ENCODE assay signal across 8 cellular contexts in the genomic region with DNA sequence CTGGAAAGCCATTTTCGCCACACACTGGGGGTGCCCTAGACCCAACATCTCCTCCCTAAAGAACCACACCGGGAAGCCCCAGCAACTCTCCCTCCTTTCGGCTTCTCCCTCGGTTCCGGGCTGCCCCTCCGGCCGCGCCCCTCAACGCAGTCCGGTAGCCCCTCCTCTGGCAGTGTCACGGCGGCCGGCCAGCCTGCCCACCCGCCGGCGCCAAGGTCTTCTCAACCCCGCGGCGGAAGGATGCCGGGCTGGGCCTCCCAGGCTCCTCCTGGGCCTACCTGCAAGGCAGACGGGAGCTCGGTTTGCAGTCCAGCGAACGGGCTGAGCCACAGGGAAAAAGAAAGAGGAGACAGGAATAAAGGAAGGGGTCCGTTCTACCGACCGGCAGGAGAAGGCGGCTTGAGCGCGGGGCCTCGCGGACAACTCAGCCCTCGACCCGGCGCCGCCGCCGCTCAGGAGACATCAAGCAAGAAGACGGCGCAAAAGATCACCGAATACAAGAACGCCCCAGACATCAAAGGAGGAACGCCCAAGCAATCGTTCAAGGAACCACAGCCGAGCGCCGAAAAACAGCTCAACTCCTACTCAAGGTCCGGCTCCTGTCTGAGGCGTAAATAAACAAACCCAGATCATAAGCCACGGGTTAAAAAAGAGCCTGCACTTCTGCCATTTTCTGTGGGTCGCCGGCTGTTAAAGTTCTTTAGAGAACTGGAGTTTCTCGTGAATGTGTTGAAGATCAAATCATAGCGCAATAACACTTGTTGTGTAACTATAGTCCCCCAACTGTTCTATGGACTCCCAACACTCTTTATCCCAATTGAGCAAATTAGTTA. TPM values are rescaled to one million over a fixed set of nuclear protein-coding genes. Genes with fewer than 3 reads are reported as not detected.
A peak's percentile ranks its signal among the peaks of the same experiment; 100 is the strongest.
DNase-seq lines count a peak whose midpoint lies in the region; ATAC-seq and TF ChIP-seq lines count a peak whose summit lies in the region.

A gene with protein sequence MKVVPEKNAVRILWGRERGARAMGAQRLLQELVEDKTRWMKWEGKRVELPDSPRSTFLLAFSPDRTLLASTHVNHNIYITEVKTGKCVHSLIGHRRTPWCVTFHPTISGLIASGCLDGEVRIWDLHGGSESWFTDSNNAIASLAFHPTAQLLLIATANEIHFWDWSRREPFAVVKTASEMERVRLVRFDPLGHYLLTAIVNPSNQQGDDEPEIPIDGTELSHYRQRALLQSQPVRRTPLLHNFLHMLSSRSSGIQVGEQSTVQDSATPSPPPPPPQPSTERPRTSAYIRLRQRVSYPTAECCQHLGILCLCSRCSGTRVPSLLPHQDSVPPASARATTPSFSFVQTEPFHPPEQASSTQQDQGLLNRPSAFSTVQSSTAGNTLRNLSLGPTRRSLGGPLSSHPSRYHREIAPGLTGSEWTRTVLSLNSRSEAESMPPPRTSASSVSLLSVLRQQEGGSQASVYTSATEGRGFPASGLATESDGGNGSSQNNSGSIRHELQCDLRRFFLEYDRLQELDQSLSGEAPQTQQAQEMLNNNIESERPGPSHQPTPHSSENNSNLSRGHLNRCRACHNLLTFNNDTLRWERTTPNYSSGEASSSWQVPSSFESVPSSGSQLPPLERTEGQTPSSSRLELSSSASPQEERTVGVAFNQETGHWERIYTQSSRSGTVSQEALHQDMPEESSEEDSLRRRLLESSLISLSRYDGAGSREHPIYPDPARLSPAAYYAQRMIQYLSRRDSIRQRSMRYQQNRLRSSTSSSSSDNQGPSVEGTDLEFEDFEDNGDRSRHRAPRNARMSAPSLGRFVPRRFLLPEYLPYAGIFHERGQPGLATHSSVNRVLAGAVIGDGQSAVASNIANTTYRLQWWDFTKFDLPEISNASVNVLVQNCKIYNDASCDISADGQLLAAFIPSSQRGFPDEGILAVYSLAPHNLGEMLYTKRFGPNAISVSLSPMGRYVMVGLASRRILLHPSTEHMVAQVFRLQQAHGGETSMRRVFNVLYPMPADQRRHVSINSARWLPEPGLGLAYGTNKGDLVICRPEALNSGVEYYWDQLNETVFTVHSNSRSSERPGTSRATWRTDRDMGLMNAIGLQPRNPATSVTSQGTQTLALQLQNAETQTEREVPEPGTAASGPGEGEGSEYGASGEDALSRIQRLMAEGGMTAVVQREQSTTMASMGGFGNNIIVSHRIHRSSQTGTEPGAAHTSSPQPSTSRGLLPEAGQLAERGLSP (N-terminal part only) (minus strand): TSS at position 474 of the 833 bp plus-strand sequence. CDS start 45,643 bp downstream, outside the sequence.

- H3K9me3 Mint-ChIP-seq in Calu3 (ENCODE audit: low read depth, unreplicated experiment), result no peaks in the 10 kb centered on the region

- H3K36me3 Mint-ChIP-seq in Calu3 (ENCODE audit: insufficient read depth, unreplicated experiment), result peaks cover 30% of the 10 kb centered on the region

- H3K4me3 ChIP-seq in HUES64 (ENCODE audit: low read length) (peak within 1 kb of the TSS; percentile 84), OCI-LY3 (ENCODE audit: low read length) (peak within 1 kb of the TSS; percentile 87)

- H3K79me2 ChIP-seq in OCI-LY3 (ENCODE audit: low read length), result peaks cover 51% of the 10 kb centered on the region

- peak; percentile 78 for ATAC-seq in GM21423 (IDR thresholded peaks at IDR 0.05; ENCODE audit: unreplicated experiment)

- H3K27ac ChIP-seq in HUES64 (ENCODE audit: low read depth, low read length), result peak within 1 kb of the TSS; percentile 78
- peak within 1 kb of the TSS; percentile 45 for H3K27ac ChIP-seq in OCI-LY3 (ENCODE audit: low read length)

- peak within 1 kb of the TSS; percentile 93 for H3K4me2 ChIP-seq in OCI-LY3 (ENCODE audit: low read length)

- TF ChIP-seq CTCF in Calu3 (IDR thresholded peaks at IDR 0.05; ENCODE audit: unreplicated experiment) (no peak), OCI-LY3 (IDR thresholded peaks at IDR 0.05; ENCODE audit: low read depth, low read length) (no peak)

- no TSS peak for BruUV-seq in Calu3 (replicated peaks; lab: Mats Ljungman, UMichigan)

- H3K27ac Mint-ChIP-seq in Calu3 (ENCODE audit: unreplicated experiment), result peak within 1 kb of the TSS; percentile 75

- peaks cover 12% of the 10 kb centered on the region; the same call in 1 of the 2 replicates for H3K4me1 ChIP-seq in HUES64 (ENCODE audit: insufficient read depth, low read length)
- H3K4me1 ChIP-seq in OCI-LY3 (ENCODE audit: low read length), result peaks cover 13% of the 10 kb centered on the region

- no peaks in the 10 kb centered on the region for H3K27me3 Mint-ChIP-seq in Calu3 (ENCODE audit: unreplicated experiment)

- H3K27me3 ChIP-seq in HUES64 (ENCODE audit: insufficient read depth, low read length) (no peaks in the 10 kb centered on the region), OCI-LY3 (ENCODE audit: low read depth, low read length) (no peaks in the 10 kb centered on the region)

- H3K9ac ChIP-seq in HUES64 (ENCODE audit: low read depth, low read length) (peak within 1 kb of the TSS; percentile 84), OCI-LY3 (ENCODE audit: low read length) (peak within 1 kb of the TSS; percentile 82)

- H4K20me1 ChIP-seq in OCI-LY3 (ENCODE audit: insufficient read depth, low read length), result 0 out of 2 replicates have a peak, but pooled peaks cover 4% of the 10 kb centered on the region

- CTCF ChIA-PET in Calu3 (lab: Charles Lee), result interaction anchor here (0.8 to 1.3 kb wide), 3 partner anchors 40 to 104 kb away, joined by 3 to 6 read pairs (median 4); no protein-coding TSS in a partner anchor

- H3K9me3 ChIP-seq in HUES64 (ENCODE audit: insufficient read depth, low read depth, low read length), result no peaks in the 10 kb centered on the region
- H3K9me3 ChIP-seq in OCI-LY3 (ENCODE audit: insufficient read depth, low read length), result no peaks in the 10 kb centered on the region

- peak within 1 kb of the TSS; percentile 89 for H3K4me3 Mint-ChIP-seq in Calu3 (ENCODE audit: low read depth, unreplicated experiment)

- WGBS in HUES64, result 3% methylated on average over 54 of the region's 54 CpGs

- intact Hi-C loops in Calu3 (cut with micrococcal nuclease; ENCODE audit: unreplicated experiment), result no loop called here

- H3K36me3 ChIP-seq in HUES64 (ENCODE audit: insufficient read depth, low read length) (no peaks in the 10 kb centered on the region), OCI-LY3 (replicated peaks; ENCODE audit: low read depth, low read length) (no peaks in the 10 kb centered on the region)

- DNase-seq in Calu3 (peak; percentile 82), epidermal melanocyte (ENCODE audit: insufficient read length, low spot score) (peak; percentile 60), middle frontal gyrus (ENCODE audit: extremely low spot score, low spot score) (peak; percentile 80)
- DNase-seq in activated CD8-positive, alpha-beta memory T cell treated with anti-CD3 and anti-CD28 coated beads, Interleukin-2, amount 50 U/mL, for 48 hours, result peak; percentile 85
- peak; percentile 40 to 56 for DNase-seq in stimulated activated CD8-positive, alpha-beta memory T cell treated with anti-CD3 and anti-CD28 coated beads, Interleukin-2, amount 100 ng/mL, for 1 hour (ENCODE audit: low read depth in 2 of 2)

- H3K4me1 Mint-ChIP-seq in Calu3 (ENCODE audit: low read depth, unreplicated experiment), result peaks cover 21% of the 10 kb centered on the region

- H2AFZ ChIP-seq in OCI-LY3 (ENCODE audit: low read depth, low read length), result peak within 1 kb of the TSS; percentile 92

RNA-seq across cellular contexts. Expression of the gene that starts here (rescaled TPM):
- 35.0 and 42.2 TPM in 2 replicates for total RNA-seq in Calu3 (2022)
- polyA plus RNA-seq in HUES64 (2013, experiment 1 of 2), result 16.7 TPM
- 17.1 TPM for polyA plus RNA-seq in HUES64 (2013, experiment 2 of 2)

Comparison
In these comparisons a context has a peak if more than half of its experiments do, and no peak if none do; other contexts are left out.
1. Peak in every context shown above with its lines: DNase-seq, ATAC-seq, H3K4me3 ChIP-seq and H3K27ac ChIP-seq.